26 cellular contexts compared by ENCODE assay signal in the genomic region with DNA sequence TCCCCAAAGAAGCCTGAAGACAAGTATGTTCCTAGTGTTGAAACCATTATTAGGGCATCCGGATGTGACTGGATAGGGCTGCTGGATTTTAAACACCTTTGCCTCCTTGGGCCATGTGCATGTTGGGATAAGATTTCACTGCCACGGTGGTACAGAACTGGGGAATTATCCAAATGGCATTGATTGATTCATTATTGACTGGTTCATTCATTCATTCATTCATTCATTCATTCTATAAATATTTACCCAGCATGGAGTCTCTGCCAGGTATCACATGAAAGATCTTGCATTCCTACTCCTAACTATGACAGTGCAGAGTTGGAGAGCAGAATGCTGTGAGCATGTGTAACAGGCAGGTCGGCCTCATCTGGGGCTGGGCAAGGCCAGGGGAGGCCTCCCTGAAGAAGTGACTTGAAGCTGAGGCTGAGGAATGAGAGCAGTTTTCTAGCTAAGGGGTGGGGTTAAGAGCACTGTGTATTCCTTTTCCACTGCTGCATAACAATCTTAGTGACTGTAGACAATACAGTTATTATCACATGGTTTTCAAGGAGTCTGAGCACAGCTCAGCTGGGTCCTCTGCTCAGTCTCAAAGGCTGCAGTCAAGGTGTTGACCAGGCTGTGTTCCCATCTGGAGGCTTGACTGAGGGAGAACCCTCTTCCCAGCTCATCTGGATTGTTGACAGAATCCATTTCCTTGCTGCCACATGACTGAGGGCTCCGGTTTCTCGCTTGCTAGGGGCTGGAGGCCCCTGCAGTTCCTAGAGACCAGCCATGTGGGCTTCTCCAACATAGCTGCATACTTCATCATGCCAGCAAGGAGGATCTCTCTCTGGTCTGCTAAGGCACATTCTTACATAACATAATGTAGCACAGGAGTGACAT.
"Had no signal": no experiment of that assay in that cellular context is flagged by ENCODE, and none has a peak within 500 bp of the region (broad histone marks: within the 10 kb centered on the region; RNA-seq: fewer than 3 reads in every experiment).

No MANE protein-coding gene starts in this region.

- H3K27me3 Mint-ChIP-seq: activated CD4-positive, alpha-beta T cell treated with anti-CD3 and anti-CD28 coated beads for 36 hours; activated naive CD8-positive, alpha-beta T cell; dendritic cell treated with granulocyte-macrophage colony-stimulating factor and Interleukin-4, amounts not matched to agents 40 ng/mL and 50 ng/mL, for 4 days; stimulated activated memory B cell treated with anti-CD40 and anti-IgM and Interleukin-4, amounts not matched to agents 10 μg/mL and 1 μg/mL and 100 μg/mL, for 72 hours had no signal

- ATAC-seq: activated CD4-positive, alpha-beta T cell treated with anti-CD3 and anti-CD28 coated beads for 36 hours; activated CD8-positive, alpha-beta T cell treated with anti-CD3 and anti-CD28 coated beads, Interleukin-2, amount 10 ng/mL, durations not matched to agents 7 days and 5 days; activated T-cell treated with anti-CD3 and anti-CD28 coated beads, Interleukin-2, amount 50 U/mL, for 72 hours; heart right ventricle; left lung; lower lobe of right lung; stimulated activated memory B cell treated with anti-CD40 and anti-IgM and Interleukin-4, amounts not matched to agents 10 μg/mL and 1 μg/mL and 100 μg/mL, for 72 hours had no signal

- H3K4me1 Mint-ChIP-seq: activated CD4-positive, alpha-beta T cell treated with anti-CD3 and anti-CD28 coated beads for 36 hours; nephron; stimulated activated memory B cell treated with anti-CD40 and anti-IgM and Interleukin-4, amounts not matched to agents 10 μg/mL and 1 μg/mL and 100 μg/mL, for 72 hours had no signal

- H3K9me3 Mint-ChIP-seq: activated T-cell treated with anti-CD3 and anti-CD28 coated beads, Interleukin-2, amount 50 U/mL, for 72 hours; dendritic cell treated with granulocyte-macrophage colony-stimulating factor and Interleukin-4, amounts not matched to agents 40 ng/mL and 50 ng/mL, for 4 days; nephron; stimulated activated memory B cell treated with anti-CD40 and anti-IgM and Interleukin-4, amounts not matched to agents 10 μg/mL and 1 μg/mL and 100 μg/mL, for 72 hours; T-helper 2 cell treated with Interferon-gamma antibody and Interleukin-4, amounts not matched to agents 5 μg/mL and 100 μg/mL, for 36 hours had no signal

- H3K36me3 Mint-ChIP-seq: activated naive CD8-positive, alpha-beta T cell; stimulated activated memory B cell treated with anti-CD40 and anti-IgM and Interleukin-4, amounts not matched to agents 10 μg/mL and 1 μg/mL and 100 μg/mL, for 72 hours had no signal

- H3K27ac Mint-ChIP-seq: activated CD4-positive, alpha-beta T cell treated with anti-CD3 and anti-CD28 coated beads for 36 hours; activated CD8-positive, alpha-beta T cell treated with anti-CD3 and anti-CD28 coated beads, Interleukin-2, amount 10 ng/mL, durations not matched to agents 7 days and 5 days; activated naive CD8-positive, alpha-beta T cell; activated T-cell treated with anti-CD3 and anti-CD28 coated beads, Interleukin-2, amount 50 U/mL, for 72 hours; dendritic cell treated with granulocyte-macrophage colony-stimulating factor and Interleukin-4, amounts not matched to agents 40 ng/mL and 50 ng/mL, for 4 days; nephron; stimulated activated memory B cell treated with anti-CD40 and anti-IgM and Interleukin-4, amounts not matched to agents 10 μg/mL and 1 μg/mL and 100 μg/mL, for 72 hours; T-helper 2 cell treated with Interferon-gamma antibody and Interleukin-4, amounts not matched to agents 5 μg/mL and 100 μg/mL, for 36 hours had no signal

- H3K4me3 Mint-ChIP-seq: activated CD4-positive, alpha-beta T cell treated with anti-CD3 and anti-CD28 coated beads for 36 hours; activated CD8-positive, alpha-beta T cell treated with anti-CD3 and anti-CD28 coated beads, Interleukin-2, amount 10 ng/mL, durations not matched to agents 7 days and 5 days; activated naive CD8-positive, alpha-beta T cell; activated T-cell treated with anti-CD3 and anti-CD28 coated beads, Interleukin-2, amount 50 U/mL, for 72 hours; dendritic cell treated with granulocyte-macrophage colony-stimulating factor and Interleukin-4, amounts not matched to agents 40 ng/mL and 50 ng/mL, for 4 days; nephron; stimulated activated memory B cell treated with anti-CD40 and anti-IgM and Interleukin-4, amounts not matched to agents 10 μg/mL and 1 μg/mL and 100 μg/mL, for 72 hours; T-helper 2 cell treated with Interferon-gamma antibody and Interleukin-4, amounts not matched to agents 5 μg/mL and 100 μg/mL, for 36 hours had no signal

- DNase-seq: activated CD4-positive, alpha-beta T cell treated with anti-CD3 and anti-CD28 coated beads for 36 hours; activated CD4-positive, CD25-positive, alpha-beta regulatory T cell; activated CD8-positive, alpha-beta T cell treated with anti-CD3 and anti-CD28 coated beads, Interleukin-2, amount 10 ng/mL, durations not matched to agents 7 days and 5 days; activated naive CD4-positive, alpha-beta T cell; activated T-cell treated with anti-CD3 and anti-CD28 coated beads for 4 hours; activated T-cell treated with anti-CD3 and anti-CD28 coated beads, Interleukin-2, amount 50 U/mL, for 72 hours; brain microvascular endothelial cell; caudate nucleus; effector CD4-positive, alpha-beta T cell; esophagus squamous epithelium; foreskin melanocyte; heart right ventricle; left lung; lower lobe of right lung; mesenchymal stem cell; ovary; retina; stimulated activated CD4-positive, alpha-beta T cell treated with anti-CD3 and anti-CD28 coated beads, Interleukin-1b, Interleukin-23, amount 100 ng/mL, for 48 hours; stimulated activated CD4-positive, alpha-beta T cell treated with anti-CD3 and anti-CD28 coated beads, Interleukin-4, amount 100 ng/mL, for 4 hours; stimulated activated CD8-positive, alpha-beta memory T cell treated with anti-CD3 and anti-CD28 coated beads, Interleukin-4, amount 100 ng/mL, for 48 hours; T-helper 1 cell had no signal
